ENCODE assay signal across 16 cellular contexts in the genomic region with DNA sequence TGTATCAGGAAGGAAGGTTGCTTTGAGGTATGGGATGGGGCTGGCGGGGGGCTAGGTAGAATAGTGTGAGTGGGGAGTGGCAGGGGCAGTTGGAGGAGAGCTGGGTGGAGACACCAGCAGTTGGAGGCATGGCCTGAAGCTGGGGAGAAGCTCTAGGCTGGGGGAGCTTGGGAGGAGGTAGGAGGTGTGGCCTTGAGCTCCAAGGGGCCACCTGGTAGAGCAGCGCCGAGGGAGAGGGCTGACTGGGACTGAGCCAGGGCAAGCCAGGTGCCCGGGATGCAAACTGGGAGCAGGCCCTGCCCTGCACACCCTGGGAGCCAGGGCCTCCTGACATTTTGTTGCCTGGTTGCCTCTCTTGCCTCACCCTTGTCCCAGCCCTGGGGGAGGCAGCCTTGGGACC. TPM values are rescaled to one million over a fixed set of nuclear protein-coding genes. Genes with fewer than 3 reads are reported as not detected.
DNase-seq lines count a peak whose midpoint lies in the region; ATAC-seq and TF ChIP-seq lines count a peak whose summit lies in the region.
"Had no signal": no experiment of that assay in that cellular context is flagged by ENCODE, and none has a peak within 500 bp of the region (broad histone marks: within the 10 kb centered on the region; RNA-seq: fewer than 3 reads in every experiment).

No MANE protein-coding gene starts in this region.

- H3K9me3 ChIP-seq in HEK293 (ENCODE audit: control insufficient read depth, insufficient read depth, low read depth, low read length) = no peaks in the 10 kb centered on the region
- H3K9me3 ChIP-seq in left ventricle myocardium inferior (replicated peaks) = peaks cover 25% of the 10 kb centered on the region
- peaks cover 5% of the 10 kb centered on the region for H3K9me3 ChIP-seq in psoas muscle

- H3K27me3 ChIP-seq in dorsolateral prefrontal cortex (no peaks in the 10 kb centered on the region), left ventricle myocardium inferior (ENCODE audit: low read depth) (no peaks in the 10 kb centered on the region), psoas muscle (ENCODE audit: insufficient read depth in 3 of 3, low read length in 2 of 3) (no peaks in the 10 kb centered on the region)

- intact Hi-C loops in dorsolateral prefrontal cortex (cut with DNase I) = no loop called here
- intact Hi-C loops in left ventricle myocardium inferior (cut with micrococcal nuclease) = no loop called here
- intact Hi-C loops in psoas muscle (cut with DNase I) = no loop called here

- WGBS in psoas muscle, 3 donors = 68 to 74% (median 69%) methylated on average over 2 to 4 of the region's 4 CpGs

- no peak for DNase-seq in dorsolateral prefrontal cortex
- peak; percentile 36 for DNase-seq in left ventricle myocardium inferior
- DNase-seq in psoas muscle = no peak
- DNase-seq in NCI-H1092 treated with DMSO at 0.1 percent for 48 hours (lab: John Stamatoyannopoulos, UW) = no peak
- DNase-seq in chondrocyte (ENCODE audit: low spot score) = no peak
- DNase-seq in effector CD8-positive, alpha-beta T cell (lab: John Stamatoyannopoulos, UW) = no peak
- DNase-seq in islet precursor cell = no peak
- DNase-seq: CD4-positive, CD25-positive, alpha-beta regulatory T cell; DMS79 treated with DMSO at 0.1 percent for 48 hours; GOT3; MM.1S; NCI-H187 treated with DMSO at 0.1 percent for 48 hours; NCI-H2171; NCI-H510A; NCI-H82 had no signal

- no peak overlapping the region for H3K27ac ChIP-seq in HEK293 (ENCODE audit: extremely low read depth, low read depth, low read length)
- peak overlapping the region in 57 of 59 donors; percentile 31 to 97 (median 78) for H3K27ac ChIP-seq in dorsolateral prefrontal cortex
- peak overlapping the region; percentile 96 for H3K27ac ChIP-seq in left ventricle myocardium inferior (replicated peaks)
- peak overlapping the region; percentile 74 for H3K27ac ChIP-seq in psoas muscle

- POLR2A ChIA-PET in HEK293 (lab: Yijun Ruan, JAX) = no interaction called here

- H3K36me3 ChIP-seq in HEK293 (ENCODE audit: control insufficient read depth in 2 of 2, insufficient read depth in 1 of 2, low read length in 2 of 2) = no peaks in the 10 kb centered on the region
- no peaks in the 10 kb centered on the region for H3K36me3 ChIP-seq in left ventricle myocardium inferior
- H3K36me3 ChIP-seq in psoas muscle (ENCODE audit: insufficient read depth in 1 of 2, low read depth in 1 of 2) = no peaks in the 10 kb centered on the region

- H3K4me3 ChIP-seq in HEK293 (ENCODE audit: low read depth, low read length) (no peak overlapping the region), dorsolateral prefrontal cortex (peak overlapping the region in 1 of 59 donors; percentile 42), left ventricle myocardium inferior (peak overlapping the region; percentile 67), psoas muscle (no peak overlapping the region)

- H3K36me3 Mint-ChIP-seq in chondrocyte (ENCODE audit: low read depth) = no peaks in the 10 kb centered on the region

- peaks cover 11% of the 10 kb centered on the region for H3K4me1 Mint-ChIP-seq in chondrocyte (ENCODE audit: low read depth)
- H3K4me1 Mint-ChIP-seq: CD4-positive, CD25-positive, alpha-beta regulatory T cell had no signal

- peak in 3 of 4 donors; percentile 1 to 10 (median 7) for ATAC-seq in psoas muscle

- no peak overlapping the region for H3K4me3 Mint-ChIP-seq in chondrocyte (ENCODE audit: unreplicated experiment)
- H3K4me3 Mint-ChIP-seq: CD4-positive, CD25-positive, alpha-beta regulatory T cell had no signal

- TF ChIP-seq CTCF in HEK293 (tag by site-specific recombination; IDR thresholded peaks at IDR 0.05) (no peak), dorsolateral prefrontal cortex (IDR thresholded peaks at IDR 0.05 in 54 of 56, conservative IDR thresholded peaks at IDR 0.05 in 2 of 56; ENCODE audit: low read depth in 1 of 56, partially characterized antibody in 56 of 56) (no peak), left ventricle myocardium inferior (IDR thresholded peaks at IDR 0.05; ENCODE audit: borderline replicate concordance) (no peak), psoas muscle (IDR thresholded peaks at IDR 0.05) (no peak), chondrocyte (IDR thresholded peaks at IDR 0.05) (no peak)

- no peak overlapping the region for H3K27ac Mint-ChIP-seq in chondrocyte (ENCODE audit: unreplicated experiment)
- H3K27ac Mint-ChIP-seq: CD4-positive, CD25-positive, alpha-beta regulatory T cell had no signal

- peaks cover 17% of the 10 kb centered on the region for H3K9me3 Mint-ChIP-seq in chondrocyte (ENCODE audit: low read depth)

- H3K4me1 ChIP-seq in HEK293 (ENCODE audit: control insufficient read depth, insufficient read depth, low read length) = no peaks in the 10 kb centered on the region
- peaks cover 18% of the 10 kb centered on the region for H3K4me1 ChIP-seq in left ventricle myocardium inferior
- peaks cover 30% of the 10 kb centered on the region for H3K4me1 ChIP-seq in psoas muscle

- H3K27me3 Mint-ChIP-seq in chondrocyte (ENCODE audit: low read depth) = peaks cover 6% of the 10 kb centered on the region
- H3K27me3 Mint-ChIP-seq: CD4-positive, CD25-positive, alpha-beta regulatory T cell had no signal

- CTCF ChIA-PET in HEK293 (lab: Yijun Ruan, JAX) = interaction anchor here (2.5 kb wide), 1 partner anchor 10 kb away, joined by 11 read pairs; no protein-coding TSS in a partner anchor

TF ChIP-seq in HEK293, 187 proteins besides CTCF, POLR2A, EP300 and RAD21:
- TF ChIP-seq GLIS1 (tag by site-specific recombination; IDR thresholded peaks at IDR 0.05) = 0 out of 2 replicates have a peak, but pooled peaks have one; percentile 28
- TF ChIP-seq, protein P1, sequence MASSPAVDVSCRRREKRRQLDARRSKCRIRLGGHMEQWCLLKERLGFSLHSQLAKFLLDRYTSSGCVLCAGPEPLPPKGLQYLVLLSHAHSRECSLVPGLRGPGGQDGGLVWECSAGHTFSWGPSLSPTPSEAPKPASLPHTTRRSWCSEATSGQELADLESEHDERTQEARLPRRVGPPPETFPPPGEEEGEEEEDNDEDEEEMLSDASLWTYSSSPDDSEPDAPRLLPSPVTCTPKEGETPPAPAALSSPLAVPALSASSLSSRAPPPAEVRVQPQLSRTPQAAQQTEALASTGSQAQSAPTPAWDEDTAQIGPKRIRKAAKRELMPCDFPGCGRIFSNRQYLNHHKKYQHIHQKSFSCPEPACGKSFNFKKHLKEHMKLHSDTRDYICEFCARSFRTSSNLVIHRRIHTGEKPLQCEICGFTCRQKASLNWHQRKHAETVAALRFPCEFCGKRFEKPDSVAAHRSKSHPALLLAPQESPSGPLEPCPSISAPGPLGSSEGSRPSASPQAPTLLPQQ (tag by site-specific recombination; IDR thresholded peaks at IDR 0.05) = no peak
- TF ChIP-seq ZNF155 (tag by site-specific recombination; IDR thresholded peaks at IDR 0.05) = no peak
- TF ChIP-seq YY2 (tag by site-specific recombination; IDR thresholded peaks at IDR 0.05) = no peak

RNA-seq across cellular contexts. Expression of a gene that starts 33.1 kb away (rescaled TPM):
- total RNA-seq in dorsolateral prefrontal cortex (100 to 1,000 TPM in 2 of 120 experiments, 10 to 100 TPM in 118; 40.2 to 108 (median 58.6) TPM), left ventricle myocardium inferior (107 TPM), psoas muscle (10 to 100 TPM; 40.1 to 61.7 (median 51.7) TPM), chondrocyte (196 to 412 TPM (median 198 TPM) in 3 replicates)
- 100 to 1,000 TPM in 1 of 3 donors, 10 to 100 TPM in 2; 55.1 to 139 (median 80.0) TPM for polyA plus RNA-seq in psoas muscle
